31 cellular contexts compared by ENCODE assay signal in the genomic region with DNA sequence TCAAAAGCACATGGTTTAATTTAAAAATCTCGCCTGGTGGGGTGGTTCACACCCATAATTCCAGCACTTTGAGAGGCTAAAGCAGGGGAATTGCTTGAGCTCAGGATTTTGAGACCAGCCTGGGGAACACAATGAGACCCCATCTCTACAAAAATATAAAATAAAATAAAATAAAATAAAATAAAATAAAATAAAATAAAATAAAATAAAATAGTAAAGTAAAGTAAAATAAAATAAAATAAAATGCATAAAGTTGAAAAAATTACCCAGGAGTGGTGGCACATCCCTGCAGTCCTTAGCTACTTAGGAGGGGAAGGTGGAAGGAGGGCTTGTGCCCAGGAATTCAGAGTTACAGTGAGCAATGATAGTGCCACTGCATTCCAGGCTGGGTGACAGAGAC.
A peak's percentile ranks its signal among the peaks of the same experiment; 100 is the strongest.
DNase-seq lines count a peak whose midpoint lies in the region; ATAC-seq and TF ChIP-seq lines count a peak whose summit lies in the region.
"Had no signal": no experiment of that assay in that cellular context is flagged by ENCODE, and none has a peak within 500 bp of the region (broad histone marks: within the 10 kb centered on the region; RNA-seq: fewer than 3 reads in every experiment).

No MANE protein-coding gene starts in this region.

- no peaks in the 10 kb centered on the region for H3K9me3 ChIP-seq in SK-N-SH
- H3K9me3 ChIP-seq in mesenchymal stem cell (ENCODE audit: control insufficient read depth, low read length), result no peaks in the 10 kb centered on the region
- H3K9me3 ChIP-seq: A549, BE2C, Caco-2 had no signal

- TF ChIP-seq EP300 in SK-N-SH (IDR thresholded peaks at IDR 0.05; ENCODE audit: borderline replicate concordance in 1 of 2, low read depth in 1 of 2, low read length in 1 of 2), result no peak

- no peaks in the 10 kb centered on the region for H3K79me2 ChIP-seq in SK-N-SH (ENCODE audit: insufficient read depth)

- H2BK120ac ChIP-seq in mesenchymal stem cell (ENCODE audit: low read depth, low read length), result no peak overlapping the region

- no peaks in the 10 kb centered on the region for H3K79me1 ChIP-seq in mesenchymal stem cell (replicated peaks; ENCODE audit: low read length, poor library complexity, severe bottlenecking)

- no peak overlapping the region for H3K27ac ChIP-seq in SK-N-SH (ENCODE audit: low read depth in 2 of 2, low read length in 1 of 2)
- no peak overlapping the region for H3K27ac ChIP-seq in mesenchymal stem cell (ENCODE audit: low read length, poor library complexity, severe bottlenecking)
- H3K27ac ChIP-seq: 22Rv1; A549; BLaER1; BLaER1 treated with 17β-estradiol and CSF1 and Interleukin-3, amounts not matched to agents 10 nM and 100 nM; C4-2B had no signal

- H3K27ac Mint-ChIP-seq in WTC11, result no peak overlapping the region
- H3K27ac Mint-ChIP-seq: B cell; CD14-positive monocyte; CD4-positive, alpha-beta memory T cell; CD4-positive, alpha-beta T cell; CD4-positive, CD25-positive, alpha-beta regulatory T cell; CD8-positive, alpha-beta memory T cell; CD8-positive, alpha-beta T cell had no signal

- no peaks in the 10 kb centered on the region for H4K20me1 ChIP-seq in SK-N-SH (ENCODE audit: insufficient read depth)
- H4K20me1 ChIP-seq: BLaER1; BLaER1 treated with 17β-estradiol and CSF1 and Interleukin-3, amounts not matched to agents 10 nM and 100 nM had no signal

- no peak overlapping the region for H2BK12ac ChIP-seq in mesenchymal stem cell (ENCODE audit: low read length in 2 of 2)

- no peak overlapping the region for H3K4ac ChIP-seq in mesenchymal stem cell (ENCODE audit: low read depth in 1 of 2, low read length in 2 of 2)

- no peaks in the 10 kb centered on the region for H3K4me1 ChIP-seq in SK-N-SH (ENCODE audit: control insufficient read depth in 1 of 2, insufficient read depth in 2 of 2, low read depth in 1 of 2, low read length in 1 of 2)
- no peaks in the 10 kb centered on the region for H3K4me1 ChIP-seq in mesenchymal stem cell (ENCODE audit: control insufficient read depth, insufficient read depth, low read depth, low read length)
- H3K4me1 ChIP-seq: A549, BE2C, BLaER1, Caco-2 had no signal

- 0 out of 2 replicates have a peak overlapping the region, but pooled peaks have one; percentile 46 for H2AFZ ChIP-seq in SK-N-SH (ENCODE audit: low read depth)
- no peak overlapping the region for H2AFZ ChIP-seq in mesenchymal stem cell (ENCODE audit: low read depth, low read length)

- H3K36me3 ChIP-seq in SK-N-SH (replicated peaks in 1 of 2; ENCODE audit: control insufficient read depth in 1 of 2, insufficient read depth in 2 of 2, low read length in 1 of 2) (no peaks in the 10 kb centered on the region), mesenchymal stem cell (ENCODE audit: control insufficient read depth in 1 of 2, insufficient read depth in 2 of 2, low read depth in 1 of 2, low read length in 2 of 2) (no peaks in the 10 kb centered on the region)
- H3K36me3 ChIP-seq: BE2C; BLaER1; BLaER1 treated with 17β-estradiol and CSF1 and Interleukin-3, amounts not matched to agents 10 nM and 100 nM had no signal

- no peak overlapping the region for H3K4me3 Mint-ChIP-seq in WTC11
- H3K4me3 Mint-ChIP-seq: B cell; CD14-positive monocyte; CD4-positive, alpha-beta memory T cell; CD4-positive, alpha-beta T cell; CD4-positive, CD25-positive, alpha-beta regulatory T cell; CD8-positive, alpha-beta memory T cell; CD8-positive, alpha-beta T cell had no signal

- H3K4me2 ChIP-seq in SK-N-SH, result no peak overlapping the region
- H3K4me2 ChIP-seq in mesenchymal stem cell (ENCODE audit: low read length, poor library complexity, severe bottlenecking), result no peak overlapping the region
- H3K4me2 ChIP-seq: A549; BLaER1; BLaER1 treated with 17β-estradiol and CSF1 and Interleukin-3, amounts not matched to agents 10 nM and 100 nM had no signal

- ATAC-seq in SK-N-SH treated with all-trans-retinoic acid at 6 μM for 48 hours (no peak), WTC11 (no peak)
- ATAC-seq: A549; CD8-positive, alpha-beta T cell had no signal

- H2BK15ac ChIP-seq in mesenchymal stem cell (ENCODE audit: low read depth, poor library complexity, severe bottlenecking), result no peak overlapping the region

- no peaks in the 10 kb centered on the region for H3K4me1 Mint-ChIP-seq in WTC11
- H3K4me1 Mint-ChIP-seq: B cell; CD4-positive, alpha-beta memory T cell; CD8-positive, alpha-beta memory T cell had no signal

- H2BK5ac ChIP-seq in mesenchymal stem cell (ENCODE audit: low read depth, low read length, poor library complexity, severe bottlenecking), result no peak overlapping the region

- TF ChIP-seq RAD21 in SK-N-SH (IDR thresholded peaks at IDR 0.05; ENCODE audit: low read length), result no peak

- CTCF ChIA-PET in SK-N-SH (lab: Yijun Ruan, JAX), result interaction anchor here (1.2 kb wide), 1 partner anchor 9 kb away, joined by 6 read pairs; no protein-coding TSS in a partner anchor
- CTCF ChIA-PET in WTC11 (lab: Charles Lee), result interaction anchor here (1.1 to 1.4 kb wide), 3 partner anchors 21 to 240 kb away, joined by 3 to 5 read pairs (median 4); no protein-coding TSS in a partner anchor

- no peak for TF ChIP-seq CTCF in SK-N-SH (IDR thresholded peaks at IDR 0.05)
- TF ChIP-seq CTCF in WTC11 (IDR thresholded peaks at IDR 0.05), result no peak

- 0% methylated on average over 1 of the region's 1 CpG for WGBS in SK-N-SH (ENCODE audit: low lambda C conversion rate)
- 71% methylated on average over 1 of the region's 1 CpG for WGBS in mesenchymal stem cell

- no peak overlapping the region for H2AK5ac ChIP-seq in mesenchymal stem cell (ENCODE audit: low read length, severe bottlenecking)

- H3K9ac ChIP-seq in SK-N-SH (no peak overlapping the region), mesenchymal stem cell (ENCODE audit: low read length) (no peak overlapping the region)
- H3K9ac ChIP-seq: BLaER1; BLaER1 treated with 17β-estradiol and CSF1 and Interleukin-3, amounts not matched to agents 10 nM and 100 nM had no signal

- no peak overlapping the region for H3K18ac ChIP-seq in mesenchymal stem cell (ENCODE audit: low read depth in 1 of 2, low read length in 2 of 2)

- H3K14ac ChIP-seq in mesenchymal stem cell (ENCODE audit: low read length in 2 of 2), result no peak overlapping the region

- H4K91ac ChIP-seq in mesenchymal stem cell (ENCODE audit: low read length), result no peak overlapping the region

- POLR2A ChIA-PET in SK-N-SH (lab: Yijun Ruan, JAX), result no interaction called here
- POLR2A ChIA-PET in WTC11 (lab: Charles Lee), result no interaction called here

- H4K8ac ChIP-seq in mesenchymal stem cell (ENCODE audit: low read length), result no peak overlapping the region

- H3K23ac ChIP-seq in mesenchymal stem cell (ENCODE audit: low read length in 2 of 2), result no peak overlapping the region

- H3K36me3 Mint-ChIP-seq in WTC11, result no peaks in the 10 kb centered on the region
- H3K36me3 Mint-ChIP-seq: CD14-positive monocyte; CD4-positive, alpha-beta memory T cell; CD4-positive, CD25-positive, alpha-beta regulatory T cell; CD8-positive, alpha-beta memory T cell; CD8-positive, alpha-beta T cell had no signal

- no peaks in the 10 kb centered on the region for H3K27me3 Mint-ChIP-seq in WTC11 (ENCODE audit: low read depth)

- H3K4me3 ChIP-seq in SK-N-SH (ENCODE audit: low read depth in 2 of 2, low read length in 1 of 2) (no peak overlapping the region), mesenchymal stem cell (ENCODE audit: insufficient read depth in 1 of 2, low read depth in 1 of 2, low read length in 2 of 2) (no peak overlapping the region)
- H3K4me3 ChIP-seq: A549; BLaER1; BLaER1 treated with 17β-estradiol and CSF1 and Interleukin-3, amounts not matched to agents 10 nM and 100 nM had no signal

- no peaks in the 10 kb centered on the region for H3F3A ChIP-seq in SK-N-SH (replicated peaks; ENCODE audit: insufficient read depth)

- peaks cover 6% of the 10 kb centered on the region; the same call in 1 of the 2 replicates for H3K27me3 ChIP-seq in SK-N-SH (ENCODE audit: insufficient read depth)
- H3K27me3 ChIP-seq in mesenchymal stem cell (ENCODE audit: control insufficient read depth in 1 of 2, insufficient read depth in 1 of 2, low read length in 2 of 2), result no peaks in the 10 kb centered on the region
- H3K27me3 ChIP-seq: BE2C; BLaER1; BLaER1 treated with 17β-estradiol and CSF1 and Interleukin-3, amounts not matched to agents 10 nM and 100 nM had no signal

- H3K9me2 ChIP-seq in SK-N-SH, result no peaks in the 10 kb centered on the region

- DNase-seq in SK-N-SH (no peak), WTC11 (ENCODE audit: low spot score) (no peak), mesenchymal stem cell (no peak)
- DNase-seq: 8988T; ACHN; AML-193; BE2C; C1 segment of cervical spinal cord; Caco-2; Calu3; CD4-positive, alpha-beta memory T cell; CD4-positive, alpha-beta T cell; CD4-positive, CD25-positive, alpha-beta regulatory T cell; CD8-positive, alpha-beta memory T cell; CD8-positive, alpha-beta T cell; COR-L47; DMS 273 treated with DMSO at 0.1 percent for 48 hours; DMS153; DMS53; DMS79; DMS79 treated with DMSO at 0.1 percent for 48 hours; DND-41; EL had no signal

- H3K9me3 Mint-ChIP-seq in WTC11, result peaks cover 4% of the 10 kb centered on the region
- H3K9me3 Mint-ChIP-seq: CD4-positive, alpha-beta memory T cell; CD4-positive, alpha-beta T cell; CD8-positive, alpha-beta memory T cell; CD8-positive, alpha-beta T cell had no signal

TF ChIP-seq in SK-N-SH, 30 proteins besides CTCF, POLR2A, EP300 and RAD21 (continues in another document):
- no peak for TF ChIP-seq EZH2phosphoT487 (IDR thresholded peaks at IDR 0.05; ENCODE audit: borderline replicate concordance, low read depth)

TF ChIP-seq in SK-N-SH treated with all-trans-retinoic acid at 6 μM for 48 hours, 23 proteins besides CTCF, POLR2A, EP300 and RAD21 (continues in another document):
- TF ChIP-seq SNAI2 (CRISPR knock-in tag; IDR thresholded peaks at IDR 0.05) (no peak), ZFP30 (CRISPR knock-in tag; IDR thresholded peaks at IDR 0.05) (no peak), ZNF565 (CRISPR knock-in tag; conservative IDR thresholded peaks at IDR 0.05; ENCODE audit: low read depth) (no peak), BACH2 (CRISPR knock-in tag; IDR thresholded peaks at IDR 0.05; ENCODE audit: borderline replicate concordance) (no peak)

TF ChIP-seq in WTC11, 78 proteins besides CTCF, POLR2A, EP300 and RAD21:
- TF ChIP-seq NR1H2 (CRISPR knock-in tag; IDR thresholded peaks at IDR 0.05) (no peak), HMGA2 (CRISPR knock-in tag; IDR thresholded peaks at IDR 0.05) (peak; percentile 97)
